In genomic region chr5:73497537-73498056, GRCh38 we compare ENCODE assay signal across 8 cellular contexts. TPM values are rescaled to one million over a fixed set of nuclear protein-coding genes. Genes with fewer than 3 reads are reported as not detected.
DNase-seq lines count a peak whose midpoint lies in the region; ATAC-seq lines count a peak whose summit lies in the region.

No MANE protein-coding gene starts in this region.

- peak overlapping the region; percentile 100 for H3K27ac Mint-ChIP-seq in activated T-helper 2 cell treated with anti-CD3 and anti-CD28 coated beads, Interferon-gamma antibody, Interleukin-2, Interleukin-4, amounts not matched to agents 10 μg/mL and 5 μg/mL and 100 μg/mL, durations not matched to agents 14 hours and 24 hours and 36 hours

- H3K36me3 ChIP-seq in iPS-20b (ENCODE audit: insufficient read depth, low read depth, low read length) (peaks cover 33% of the 10 kb centered on the region), subcutaneous abdominal adipose tissue (ENCODE audit: control insufficient read depth in 5 of 5, insufficient read depth in 5 of 5, low read length in 5 of 5) (peaks cover 5 to 17% (median 11%) of the 10 kb centered on the region in 5 donors)

- DNase-seq in activated T-cell treated with anti-CD3 and anti-CD28 coated beads, Interleukin-2, amount 50 U/mL, for 4 hours, result no peak
- no peak for DNase-seq in activated T-cell treated with anti-CD3 and anti-CD28 coated beads, Interleukin-2, amount 50 U/mL, for 48 hours
- no peak for DNase-seq in activated T-helper 2 cell treated with anti-CD3 and anti-CD28 coated beads, Interferon-gamma antibody, Interleukin-2, Interleukin-4, amounts not matched to agents 10 μg/mL and 5 μg/mL and 100 μg/mL, durations not matched to agents 14 hours and 24 hours and 36 hours (ENCODE audit: low spot score)
- DNase-seq in stimulated activated CD4-positive, alpha-beta T cell treated with anti-CD3 and anti-CD28 coated beads, Interleukin-4, amount 100 ng/mL, for 24 hours, result no peak
- no peak for DNase-seq in G401 (ENCODE audit: low spot score)

- peaks cover 15% of the 10 kb centered on the region for H3K27me3 Mint-ChIP-seq in activated T-cell treated with anti-CD3 and anti-CD28 coated beads, Interleukin-2, amount 50 U/mL, for 4 hours (ENCODE audit: low read depth)
- peaks cover 16% of the 10 kb centered on the region for H3K27me3 Mint-ChIP-seq in activated T-helper 2 cell treated with anti-CD3 and anti-CD28 coated beads, Interferon-gamma antibody, Interleukin-2, Interleukin-4, amounts not matched to agents 10 μg/mL and 5 μg/mL and 100 μg/mL, durations not matched to agents 14 hours and 24 hours and 36 hours (ENCODE audit: low read depth)

- H3K9ac ChIP-seq in iPS-20b (ENCODE audit: low read depth, low read length), result peak overlapping the region; percentile 92
- peak overlapping the region in 4 of 5 donors; percentile 75 to 100 (median 90) for H3K9ac ChIP-seq in subcutaneous abdominal adipose tissue (ENCODE audit: low read length in 5 of 5)

- H3K4me1 ChIP-seq in iPS-20b (ENCODE audit: insufficient read depth, low read length) (peaks cover 17% of the 10 kb centered on the region; the same call in 1 of the 2 replicates), subcutaneous abdominal adipose tissue (ENCODE audit: control insufficient read depth in 5 of 5, insufficient read depth in 5 of 5, low read length in 5 of 5) (peaks cover 0 to 30% (median 27%) of the 10 kb centered on the region in 5 donors)

- H3K27ac ChIP-seq in iPS-20b (ENCODE audit: low read length) (peak overlapping the region; percentile 58), subcutaneous abdominal adipose tissue (ENCODE audit: low read depth, low read length) (peak overlapping the region; percentile 96)

- in situ Hi-C loops in G401 (cut with HindIII; ENCODE audit: low sequenced_read_pairs), result no loop called here

- H3K4me3 ChIP-seq in iPS-20b (ENCODE audit: low read length) (peak overlapping the region; percentile 79), subcutaneous abdominal adipose tissue (ENCODE audit: low read depth in 1 of 5, low read length in 5 of 5) (peak overlapping the region; percentile 71 to 99 (median 91))

- H3K9me3 Mint-ChIP-seq in activated T-cell treated with anti-CD3 and anti-CD28 coated beads, Interleukin-2, amount 50 U/mL, for 4 hours, result no peaks in the 10 kb centered on the region
- no peaks in the 10 kb centered on the region for H3K9me3 Mint-ChIP-seq in activated T-helper 2 cell treated with anti-CD3 and anti-CD28 coated beads, Interferon-gamma antibody, Interleukin-2, Interleukin-4, amounts not matched to agents 10 μg/mL and 5 μg/mL and 100 μg/mL, durations not matched to agents 14 hours and 24 hours and 36 hours

- H3K4me1 Mint-ChIP-seq in activated T-cell treated with anti-CD3 and anti-CD28 coated beads, Interleukin-2, amount 50 U/mL, for 4 hours (ENCODE audit: low read depth), result peaks cover 38% of the 10 kb centered on the region
- H3K4me1 Mint-ChIP-seq in activated T-helper 2 cell treated with anti-CD3 and anti-CD28 coated beads, Interferon-gamma antibody, Interleukin-2, Interleukin-4, amounts not matched to agents 10 μg/mL and 5 μg/mL and 100 μg/mL, durations not matched to agents 14 hours and 24 hours and 36 hours (ENCODE audit: low read depth), result peaks cover 26% of the 10 kb centered on the region

- no peak for ATAC-seq in activated T-cell treated with anti-CD3 and anti-CD28 coated beads, Interleukin-2, amount 50 U/mL, for 4 hours
- ATAC-seq in HG02852 (IDR thresholded peaks at IDR 0.05; ENCODE audit: unreplicated experiment), result no peak

- no peaks in the 10 kb centered on the region for H3K9me3 ChIP-seq in iPS-20b (ENCODE audit: insufficient read depth, low read depth, low read length)
- no peaks in the 10 kb centered on the region for H3K9me3 ChIP-seq in subcutaneous abdominal adipose tissue (ENCODE audit: control insufficient read depth in 5 of 5, low read length in 5 of 5)

- H3K27me3 ChIP-seq in iPS-20b (ENCODE audit: insufficient read depth, low read length) (no peaks in the 10 kb centered on the region), subcutaneous abdominal adipose tissue (ENCODE audit: control insufficient read depth in 5 of 5, insufficient read depth in 4 of 5, low read length in 5 of 5) (no peaks in the 10 kb centered on the region)

- H3K36me3 Mint-ChIP-seq in activated T-cell treated with anti-CD3 and anti-CD28 coated beads, Interleukin-2, amount 50 U/mL, for 4 hours (ENCODE audit: insufficient read depth), result peaks cover 28% of the 10 kb centered on the region
- peaks cover 40% of the 10 kb centered on the region for H3K36me3 Mint-ChIP-seq in activated T-helper 2 cell treated with anti-CD3 and anti-CD28 coated beads, Interferon-gamma antibody, Interleukin-2, Interleukin-4, amounts not matched to agents 10 μg/mL and 5 μg/mL and 100 μg/mL, durations not matched to agents 14 hours and 24 hours and 36 hours (ENCODE audit: low read depth)

- intact Hi-C loops in activated T-helper 2 cell treated with anti-CD3 and anti-CD28 coated beads, Interferon-gamma antibody, Interleukin-2, Interleukin-4, amounts not matched to agents 10 μg/mL and 5 μg/mL and 100 μg/mL, durations not matched to agents 14 hours and 24 hours and 36 hours (cut with micrococcal nuclease), result loop anchor here (1.0 to 2.0 kb wide), 2 partner anchors 21 to 68 kb away; partner anchors contain the start of genes ANKRA2 and UTP15

- peak overlapping the region; percentile 98 for H3K4me3 Mint-ChIP-seq in activated T-cell treated with anti-CD3 and anti-CD28 coated beads, Interleukin-2, amount 50 U/mL, for 4 hours
- H3K4me3 Mint-ChIP-seq in activated T-helper 2 cell treated with anti-CD3 and anti-CD28 coated beads, Interferon-gamma antibody, Interleukin-2, Interleukin-4, amounts not matched to agents 10 μg/mL and 5 μg/mL and 100 μg/mL, durations not matched to agents 14 hours and 24 hours and 36 hours (ENCODE audit: low read depth), result peak overlapping the region; percentile 99

RNA-seq across cellular contexts. Expression of gene BTF3, which starts 0.6 kb away (rescaled TPM):
- total RNA-seq in activated T-cell treated with anti-CD3 and anti-CD28 coated beads, Interleukin-2, amount 50 U/mL, for 4 hours, result 1,000 to 10,000 TPM in 2 of 3 donors, 100 to 1,000 TPM in 1; 967 to 1,090 (median 1,019) TPM
- 967 and 969 TPM in 2 replicates for total RNA-seq in activated T-helper 2 cell treated with anti-CD3 and anti-CD28 coated beads, Interferon-gamma antibody, Interleukin-2, Interleukin-4, amounts not matched to agents 10 μg/mL and 5 μg/mL and 100 μg/mL, durations not matched to agents 14 hours and 24 hours and 36 hours
- 310 and 326 TPM in 2 replicates for total RNA-seq in G401 (2014; rRNA removed; shearing (Covaris generic))

RNA-seq across cellular contexts. Expression of gene FOXD1, which starts 49.0 kb away (rescaled TPM):
- total RNA-seq in activated T-cell treated with anti-CD3 and anti-CD28 coated beads, Interleukin-2, amount 50 U/mL, for 4 hours, result under 1 TPM in 1 of 3 donors, not detected in 2; 0.13 TPM
- total RNA-seq in activated T-helper 2 cell treated with anti-CD3 and anti-CD28 coated beads, Interferon-gamma antibody, Interleukin-2, Interleukin-4, amounts not matched to agents 10 μg/mL and 5 μg/mL and 100 μg/mL, durations not matched to agents 14 hours and 24 hours and 36 hours, result 0.11 and 0.25 TPM in 2 replicates
- 11.3 and 11.8 TPM in 2 replicates for total RNA-seq in G401 (2014; rRNA removed; shearing (Covaris generic))
